In genomic region chr20:46011631-46012482, GRCh38 we compare ENCODE assay signal across 9 cellular contexts. TPM values are rescaled to one million over a fixed set of nuclear protein-coding genes. Genes with fewer than 3 reads are reported as not detected.
DNase-seq lines count a peak whose midpoint lies in the region; ATAC-seq and TF ChIP-seq lines count a peak whose summit lies in the region.
"Had no signal": no experiment of that assay in that cellular context is flagged by ENCODE, and none has a peak within 500 bp of the region (broad histone marks: within the 10 kb centered on the region; RNA-seq: fewer than 3 reads in every experiment).

No MANE protein-coding gene starts in this region.

- peak overlapping the region in 3 of 11 experiments; percentile 31 to 74 (median 70); a peak in 4 of 22 replicates for H3K9ac ChIP-seq in BLaER1 treated with 17β-estradiol and CSF1 and Interleukin-3, amounts not matched to agents 10 nM and 100 nM

- peak; percentile 57 for DNase-seq in HT-29 (ENCODE audit: low spot score)
- DNase-seq in foreskin keratinocyte: no peak
- peak; percentile 18 for DNase-seq in retina
- DNase-seq in 8988T: no peak
- no peak for DNase-seq in NK-92 (lab: John Stamatoyannopoulos, UW; ENCODE audit: unreplicated experiment)

- H3K36me3 ChIP-seq in BLaER1 treated with 17β-estradiol and CSF1 and Interleukin-3, amounts not matched to agents 10 nM and 100 nM: peaks cover 0 to 68% (median 6%) of the 10 kb centered on the region in 11 experiments; a peak in 10 of 22 replicates

- ATAC-seq in foreskin keratinocyte: peak; percentile 56
- ATAC-seq in GM18868 (IDR thresholded peaks at IDR 0.05; ENCODE audit: unreplicated experiment): no peak

- peaks cover 0 to 47% (median 9%) of the 10 kb centered on the region in 11 experiments; a peak in 12 of 22 replicates for H4K20me1 ChIP-seq in BLaER1 treated with 17β-estradiol and CSF1 and Interleukin-3, amounts not matched to agents 10 nM and 100 nM

- TF ChIP-seq CTCF in WI38 (IDR thresholded peaks at IDR 0.05; ENCODE audit: low read depth, low read length): peak; percentile 18; the same call in 1 of the 2 replicates
- TF ChIP-seq CTCF in foreskin keratinocyte (conservative IDR thresholded peaks at IDR 0.05): peak; percentile 75

- H3K4me3 ChIP-seq in BLaER1 treated with 17β-estradiol and CSF1 and Interleukin-3, amounts not matched to agents 10 nM and 100 nM: peak overlapping the region in 7 of 10 experiments; percentile 16 to 74 (median 63); a peak in 13 of 20 replicates
- no peak overlapping the region for H3K4me3 ChIP-seq in WI38 (ENCODE audit: low read depth, low read length)

- peak overlapping the region in 7 of 11 experiments; percentile 56 to 97 (median 89); a peak in 13 of 22 replicates for H3K4me2 ChIP-seq in BLaER1 treated with 17β-estradiol and CSF1 and Interleukin-3, amounts not matched to agents 10 nM and 100 nM

- peaks cover 0 to 79% (median 63%) of the 10 kb centered on the region in 11 experiments; a peak in 19 of 22 replicates for H3K27me3 ChIP-seq in BLaER1 treated with 17β-estradiol and CSF1 and Interleukin-3, amounts not matched to agents 10 nM and 100 nM
- peaks cover 21% of the 10 kb centered on the region for H3K27me3 ChIP-seq in foreskin keratinocyte

- H3K4me1 ChIP-seq in BLaER1 treated with 17β-estradiol and CSF1 and Interleukin-3, amounts not matched to agents 10 nM and 100 nM: peaks cover 44 to 98% (median 83%) of the 10 kb centered on the region in 10 experiments
- H3K4me1 ChIP-seq in foreskin keratinocyte: peaks cover 6% of the 10 kb centered on the region

- H3K9me3 ChIP-seq in BLaER1 treated with 17β-estradiol and CSF1 and Interleukin-3, amounts not matched to agents 10 nM and 100 nM (replicated peaks in 1 of 11): peaks cover 0 to 37% (median 21%) of the 10 kb centered on the region in 11 experiments; a peak in 18 of 22 replicates

- H3K27ac ChIP-seq in BLaER1 treated with 17β-estradiol and CSF1 and Interleukin-3, amounts not matched to agents 10 nM and 100 nM: peak overlapping the region in 1 of 11 experiments; percentile 18; a peak in 1 of 22 replicates
- no peak overlapping the region for H3K27ac ChIP-seq in foreskin keratinocyte
- H3K27ac ChIP-seq: HL-60 had no signal

RNA-seq across cellular contexts. Expression of gene MMP9, which starts 3.1 kb away (rescaled TPM):
- total RNA-seq in HT-29 (2014; rRNA removed; shearing (Covaris generic)): not detected in 2 replicates
- total RNA-seq in foreskin keratinocyte: 40.5 and 266 TPM in 2 replicates
- polyA plus RNA-seq in foreskin keratinocyte: 44.4 and 338 TPM in 2 replicates

RNA-seq across cellular contexts. Expression of gene SLC12A5, which starts 17.2 kb away (rescaled TPM):
- total RNA-seq in HT-29 (2014; rRNA removed; shearing (Covaris generic)): not detected in 2 replicates
- 1.7 and 3.2 TPM in 2 replicates for total RNA-seq in foreskin keratinocyte
- polyA plus RNA-seq in foreskin keratinocyte: 3.6 and 5.9 TPM in 2 replicates

RNA-seq across cellular contexts. Expression of gene ZNF335, which starts 39.9 kb away (rescaled TPM):
- 39.2 and 44.8 TPM in 2 replicates for total RNA-seq in HT-29 (2014; rRNA removed; shearing (Covaris generic))
- 14.2 and 15.7 TPM in 2 replicates for total RNA-seq in foreskin keratinocyte
- polyA plus RNA-seq in foreskin keratinocyte: 8.3 and 8.6 TPM in 2 replicates

Comparison
In these comparisons a context has a peak if more than half of its experiments do, and no peak if none do; other contexts are left out.
1. DNase-seq: peak in HT-29 (single experiment) and retina (single experiment); none in foreskin keratinocyte (0 of 2), 8988T (single experiment) and NK-92 (single experiment).
2. RNA of gene MMP9, which starts 3.1 kb away (total RNA-seq): 40.5 to 266 TPM in foreskin keratinocyte; not detected in HT-29; every median in the first group is over 10 times any median in the second.